ENCODE assay signal across 14 cellular contexts in genomic region chr6:25042984-25043725, GRCh38.
DNase-seq lines count a peak whose midpoint lies in the region; ATAC-seq and TF ChIP-seq lines count a peak whose summit lies in the region.
"Had no signal": no experiment of that assay in that cellular context is flagged by ENCODE, and none has a peak within 500 bp of the region (broad histone marks: within the 10 kb centered on the region; RNA-seq: fewer than 3 reads in every experiment).

No MANE protein-coding gene starts in this region.

- H3K9me3 ChIP-seq in CD4-positive, alpha-beta T cell (ENCODE audit: control insufficient read depth, low read length), result no peaks in the 10 kb centered on the region
- peaks cover 5% of the 10 kb centered on the region; the same call in 1 of the 2 replicates for H3K9me3 ChIP-seq in Karpas-422 (ENCODE audit: low read length)
- no peaks in the 10 kb centered on the region for H3K9me3 ChIP-seq in breast epithelium
- H3K9me3 ChIP-seq: right atrium auricular region had no signal

- no peaks in the 10 kb centered on the region for H3K27me3 ChIP-seq in CD4-positive, alpha-beta T cell (ENCODE audit: control insufficient read depth, insufficient read depth, low read length)
- H3K27me3 ChIP-seq in Karpas-422 (ENCODE audit: low read length) (no peaks in the 10 kb centered on the region), breast epithelium (no peaks in the 10 kb centered on the region)
- H3K27me3 ChIP-seq: right atrium auricular region had no signal

- no peak for ATAC-seq in CD4-positive, alpha-beta T cell (ENCODE audit: poor library complexity)
- ATAC-seq in GM18502 (IDR thresholded peaks at IDR 0.05; ENCODE audit: poor library complexity, unreplicated experiment) (peak; percentile 40), GM18861 (IDR thresholded peaks at IDR 0.05; ENCODE audit: unreplicated experiment) (no peak)

- CTCF ChIA-PET in CD4-positive, alpha-beta T cell (lab: Charles Lee), result interaction anchor here (0.7 to 3.8 kb wide), 10 partner anchors 8 to 51 kb away, joined by 3 to 34 read pairs (median 6); no protein-coding TSS in a partner anchor
- CTCF ChIA-PET in GM10248 (lab: Yijun Ruan, JAX), result interaction anchor here (1.1 to 15.5 kb wide), 13 partner anchors 9 to 548 kb away, joined by 3 to 129 read pairs (median 8); no protein-coding TSS in a partner anchor

- DNase-seq in CD4-positive, alpha-beta T cell, result no peak
- DNase-seq in Karpas-422 (no peak), breast epithelium (ENCODE audit: low spot score in 2 of 2) (no peak), GM10248 (ENCODE audit: extremely low spot score) (no peak)
- DNase-seq: head of caudate nucleus; NCI-H2227 treated with DMSO at 0.1 percent for 48 hours; OCI-M1; stimulated activated CD4-positive, alpha-beta T cell treated with anti-CD3 and anti-CD28 coated beads, Interleukin-2, amount 100 ng/mL, for 24 hours had no signal

- peaks cover 43% of the 10 kb centered on the region for H3K79me2 ChIP-seq in Karpas-422 (ENCODE audit: low read length)

- H3K4me1 ChIP-seq in Karpas-422 (ENCODE audit: low read length), result peaks cover 60% of the 10 kb centered on the region
- no peaks in the 10 kb centered on the region for H3K4me1 ChIP-seq in breast epithelium
- H3K4me1 ChIP-seq: right atrium auricular region had no signal

- H3K9me3 Mint-ChIP-seq in CD4-positive, alpha-beta T cell, result no peaks in the 10 kb centered on the region
- no peaks in the 10 kb centered on the region for H3K9me3 Mint-ChIP-seq in dendritic cell treated with granulocyte-macrophage colony-stimulating factor and Interleukin-4, amounts not matched to agents 40 ng/mL and 50 ng/mL, for 4 days

- H3K27ac ChIP-seq in CD4-positive, alpha-beta T cell (ENCODE audit: low read depth, low read length), result peak overlapping the region; percentile 83
- peak overlapping the region; percentile 81 for H3K27ac ChIP-seq in Karpas-422 (ENCODE audit: low read length)
- no peak overlapping the region for H3K27ac ChIP-seq in breast epithelium
- H3K27ac ChIP-seq: C4-2B, epithelial cell of prostate, right atrium auricular region had no signal

- peak overlapping the region; percentile 82 for H3K4me2 ChIP-seq in Karpas-422 (ENCODE audit: low read depth, low read length, poor library complexity, severe bottlenecking)

- intact Hi-C loops in CD4-positive, alpha-beta T cell (cut with DNase I, micrococcal nuclease), result loop anchor here (1.0 to 2.0 kb wide), 2 partner anchors 7 to 28 kb away; no protein-coding TSS in a partner anchor
- intact Hi-C loops in dendritic cell treated with granulocyte-macrophage colony-stimulating factor and Interleukin-4, amounts not matched to agents 40 ng/mL and 50 ng/mL, for 4 days (cut with micrococcal nuclease), result no loop called here
- intact Hi-C loops in breast epithelium (cut with DNase I; ENCODE audit: low total_unique reads), result no loop called here

- H4K20me1 ChIP-seq in Karpas-422 (ENCODE audit: insufficient read depth, low read depth, low read length), result no peaks in the 10 kb centered on the region

- H3K27ac Mint-ChIP-seq in CD4-positive, alpha-beta T cell, result peak overlapping the region; percentile 96
- H3K27ac Mint-ChIP-seq in dendritic cell treated with granulocyte-macrophage colony-stimulating factor and Interleukin-4, amounts not matched to agents 40 ng/mL and 50 ng/mL, for 4 days, result peak overlapping the region; percentile 9

- H2AFZ ChIP-seq in Karpas-422 (ENCODE audit: low read length), result peak overlapping the region; percentile 63; the same call in 1 of the 2 replicates

- peaks cover 50% of the 10 kb centered on the region for H3K4me1 Mint-ChIP-seq in CD4-positive, alpha-beta T cell (ENCODE audit: low read depth)
- H3K4me1 Mint-ChIP-seq in dendritic cell treated with granulocyte-macrophage colony-stimulating factor and Interleukin-4, amounts not matched to agents 40 ng/mL and 50 ng/mL, for 4 days (ENCODE audit: low read depth), result peaks cover 38% of the 10 kb centered on the region

- H3K9me2 ChIP-seq in Karpas-422 (replicated peaks; ENCODE audit: insufficient read depth, low read length), result no peaks in the 10 kb centered on the region

- H3K4me3 Mint-ChIP-seq in CD4-positive, alpha-beta T cell, result peak overlapping the region; percentile 92
- H3K4me3 Mint-ChIP-seq in dendritic cell treated with granulocyte-macrophage colony-stimulating factor and Interleukin-4, amounts not matched to agents 40 ng/mL and 50 ng/mL, for 4 days, result no peak overlapping the region

- TF ChIP-seq CTCF in CD4-positive, alpha-beta T cell (IDR thresholded peaks at IDR 0.05), result no peak
- TF ChIP-seq CTCF in breast epithelium (IDR thresholded peaks at IDR 0.05), result no peak
- TF ChIP-seq CTCF in GM10248 (IDR thresholded peaks at IDR 0.05; ENCODE audit: control extremely low read depth, extremely low read depth, low read depth, missing control alignments), result no peak

- POLR2A ChIA-PET in CD4-positive, alpha-beta T cell (lab: Charles Lee), result interaction anchor here (0.5 to 3.3 kb wide), 12 partner anchors 8 to 204 kb away, joined by 3 to 53 read pairs (median 4); no protein-coding TSS in a partner anchor
- POLR2A ChIA-PET in GM10248 (lab: Yijun Ruan, JAX), result interaction anchor here (0.6 to 1.4 kb wide), 3 partner anchors 9 to 15 kb away, joined by 3 to 5 read pairs (median 3); no protein-coding TSS in a partner anchor

- no peak for TF ChIP-seq POLR2A in breast epithelium (IDR thresholded peaks at IDR 0.05)

- H3K27me3 Mint-ChIP-seq in CD4-positive, alpha-beta T cell, result no peaks in the 10 kb centered on the region
- H3K27me3 Mint-ChIP-seq in dendritic cell treated with granulocyte-macrophage colony-stimulating factor and Interleukin-4, amounts not matched to agents 40 ng/mL and 50 ng/mL, for 4 days, result peaks cover 2% of the 10 kb centered on the region

- peaks cover 3% of the 10 kb centered on the region for H3K36me3 Mint-ChIP-seq in CD4-positive, alpha-beta T cell (ENCODE audit: low read depth)
- H3K36me3 Mint-ChIP-seq in dendritic cell treated with granulocyte-macrophage colony-stimulating factor and Interleukin-4, amounts not matched to agents 40 ng/mL and 50 ng/mL, for 4 days (ENCODE audit: low read depth), result no peaks in the 10 kb centered on the region

- peak overlapping the region; percentile 80; the same call in 1 of the 2 replicates for H3K4me3 ChIP-seq in Karpas-422 (ENCODE audit: low read length)
- H3K4me3 ChIP-seq in breast epithelium, result no peak overlapping the region
- H3K4me3 ChIP-seq: right atrium auricular region had no signal

- H3K36me3 ChIP-seq in Karpas-422 (ENCODE audit: insufficient read depth, low read length), result peaks cover 12% of the 10 kb centered on the region
- no peaks in the 10 kb centered on the region for H3K36me3 ChIP-seq in breast epithelium
- H3K36me3 ChIP-seq: right atrium auricular region had no signal

- peak overlapping the region; percentile 81 for H3K9ac ChIP-seq in Karpas-422 (ENCODE audit: low read length)

Comparison
In these comparisons a context has a peak if more than half of its experiments do, and no peak if none do; other contexts are left out.
1. H3K27ac ChIP-seq: peak in CD4-positive, alpha-beta T cell (single experiment) and Karpas-422 (single experiment); none in breast epithelium (0 of 2).
2. intact Hi-C loops: an anchor here in CD4-positive, alpha-beta T cell (1.0 to 2.0 kb wide); none called in dendritic cell treated with granulocyte-macrophage colony-stimulating factor and Interleukin-4, amounts not matched to agents 40 ng/mL and 50 ng/mL, for 4 days and breast epithelium.